ENCODE assay signal across 8 cellular contexts in the genomic region with DNA sequence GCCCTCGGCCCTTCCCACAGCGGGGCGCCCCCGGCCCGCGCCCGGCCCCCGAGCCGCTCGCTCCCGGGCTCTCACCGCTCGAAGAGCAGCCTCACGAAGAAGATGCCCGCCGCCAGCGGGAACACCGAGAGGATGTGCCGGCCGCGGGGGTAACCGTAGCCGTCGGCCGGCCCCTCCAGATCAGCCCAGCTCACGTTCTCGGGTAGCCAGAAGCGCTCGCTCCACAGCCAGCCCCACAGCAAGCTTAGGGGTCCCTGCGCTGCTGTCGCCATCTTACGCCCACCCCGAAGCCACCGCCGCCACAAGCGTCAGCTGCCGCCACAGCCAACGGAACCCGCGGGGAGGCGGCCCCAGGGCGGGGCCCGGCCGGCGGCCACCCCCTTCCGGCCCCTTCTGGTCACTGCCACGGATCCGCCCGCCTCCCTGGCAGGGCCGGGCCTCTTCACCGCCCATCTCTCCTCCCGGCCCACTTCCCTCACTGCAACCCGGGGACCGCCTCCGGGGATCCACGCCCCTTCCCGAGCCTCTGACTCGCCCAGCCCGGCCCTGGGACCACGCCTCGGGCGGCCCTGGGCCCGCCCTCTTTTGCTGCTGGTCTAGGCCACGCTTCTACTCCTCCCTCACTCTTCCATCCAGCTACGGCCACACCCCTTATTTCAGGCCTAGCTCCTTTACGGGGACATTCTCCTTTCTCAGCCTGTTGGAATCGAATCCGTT. TPM values are rescaled to one million over a fixed set of nuclear protein-coding genes. Genes with fewer than 3 reads are reported as not detected.
DNase-seq lines count a peak whose midpoint lies in the region; ATAC-seq and TF ChIP-seq lines count a peak whose summit lies in the region.

A gene with protein sequence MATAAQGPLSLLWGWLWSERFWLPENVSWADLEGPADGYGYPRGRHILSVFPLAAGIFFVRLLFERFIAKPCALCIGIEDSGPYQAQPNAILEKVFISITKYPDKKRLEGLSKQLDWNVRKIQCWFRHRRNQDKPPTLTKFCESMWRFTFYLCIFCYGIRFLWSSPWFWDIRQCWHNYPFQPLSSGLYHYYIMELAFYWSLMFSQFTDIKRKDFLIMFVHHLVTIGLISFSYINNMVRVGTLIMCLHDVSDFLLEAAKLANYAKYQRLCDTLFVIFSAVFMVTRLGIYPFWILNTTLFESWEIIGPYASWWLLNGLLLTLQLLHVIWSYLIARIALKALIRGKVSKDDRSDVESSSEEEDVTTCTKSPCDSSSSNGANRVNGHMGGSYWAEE (minus strand): TSS at position 344 of the 717 bp plus-strand sequence. CDS start 72 bp downstream, at position 272.

- H3K4me3 ChIP-seq in spleen, result peak within 1 kb of the TSS; percentile 84 to 97 (median 89)

- H3K4me3 Mint-ChIP-seq in activated B cell treated with CpG ODN at 0.5 μM for 24 hours (peak within 1 kb of the TSS; percentile 92), immature natural killer cell (peak within 1 kb of the TSS; percentile 91 to 97 (median 93))

- H3K4me1 Mint-ChIP-seq in activated B cell treated with CpG ODN at 0.5 μM for 24 hours, result peaks cover 25% of the 10 kb centered on the region
- peaks cover 25 to 33% of the 10 kb centered on the region in 2 donors for H3K4me1 Mint-ChIP-seq in immature natural killer cell

- H3K27ac Mint-ChIP-seq in activated B cell treated with CpG ODN at 0.5 μM for 24 hours, result peak within 1 kb of the TSS; percentile 90
- peak within 1 kb of the TSS; percentile 89 to 99 (median 94) for H3K27ac Mint-ChIP-seq in immature natural killer cell

- POLR2A ChIA-PET in activated B cell treated with CpG ODN at 0.5 μM for 24 hours (lab: Charles Lee), result interaction anchor here (0.5 to 3.5 kb wide), 19 partner anchors 12 to 1166 kb away, joined by 3 to 97 read pairs (median 4); partner anchors contain the start of genes ATF1, COX14, POU6F1 and SMARCD1

- H3K27me3 Mint-ChIP-seq in activated B cell treated with CpG ODN at 0.5 μM for 24 hours (no peaks in the 10 kb centered on the region), immature natural killer cell (ENCODE audit: low read depth in 3 of 3) (peaks cover 0 to 10% (median 0%) of the 10 kb centered on the region in 3 donors)

- H3K9me3 Mint-ChIP-seq in activated B cell treated with CpG ODN at 0.5 μM for 24 hours (no peaks in the 10 kb centered on the region), immature natural killer cell (no peaks in the 10 kb centered on the region)

- in situ Hi-C loops in GM18951 (cut with MboI; ENCODE audit: low sequenced_read_pairs, unreplicated experiment), result no loop called here

- peaks cover 10 to 52% (median 30%) of the 10 kb centered on the region in 6 donors for H3K4me1 ChIP-seq in spleen

- CTCF ChIA-PET in activated B cell treated with CpG ODN at 0.5 μM for 24 hours (lab: Charles Lee), result interaction anchor here (0.9 to 2.5 kb wide), 11 partner anchors 9 to 221 kb away, joined by 3 to 23 read pairs (median 5); partner anchors contain the start of genes COX14 and SMARCD1

- H3K27ac ChIP-seq in caudate nucleus (ENCODE audit: low read depth, low read length) (peak within 1 kb of the TSS; percentile 83), spleen (peak within 1 kb of the TSS; percentile 88 to 96 (median 94))

- no peaks in the 10 kb centered on the region for H3K36me3 ChIP-seq in spleen

- H3K36me3 Mint-ChIP-seq in activated B cell treated with CpG ODN at 0.5 μM for 24 hours (ENCODE audit: low read depth), result peaks cover 7% of the 10 kb centered on the region
- H3K36me3 Mint-ChIP-seq in immature natural killer cell, result no peaks in the 10 kb centered on the region

- TF ChIP-seq POLR2A in GM18951 (IDR thresholded peaks at IDR 0.05; ENCODE audit: extremely low read depth, insufficient read depth, insufficient read length) (peak; percentile 79), spleen (IDR thresholded peaks at IDR 0.05) (no peak)

- DNase-seq in AG08395 (ENCODE audit: low spot score) (peak; percentile 99), NCI-H345 (lab: John Stamatoyannopoulos, UW) (peak; percentile 86), activated B cell treated with CpG ODN at 0.5 μM for 24 hours (peak; percentile 95), caudate nucleus (lab: John Stamatoyannopoulos, UW) (peak in 60 of 61 donors; percentile 54 to 98 (median 95)), immature natural killer cell (peak; percentile 98), spleen (peak; percentile 100)

- TF ChIP-seq CTCF in activated B cell treated with CpG ODN at 0.5 μM for 24 hours (IDR thresholded peaks at IDR 0.05), result no peak
- TF ChIP-seq CTCF in spleen (IDR thresholded peaks at IDR 0.05 in 8 of 11, conservative IDR thresholded peaks at IDR 0.05 in 3 of 11), result peak in 9 of 11 experiments; percentile 27 to 79 (median 62)

- ATAC-seq in HG03196 (IDR thresholded peaks at IDR 0.05; ENCODE audit: unreplicated experiment), result peak; percentile 98
- peak; percentile 98 for ATAC-seq in activated B cell treated with CpG ODN at 0.5 μM for 24 hours (ENCODE audit: low read depth)

- no peaks in the 10 kb centered on the region for H3K27me3 ChIP-seq in spleen (replicated peaks in 1 of 7)

- intact Hi-C loops in activated B cell treated with CpG ODN at 0.5 μM for 24 hours (cut with micrococcal nuclease), result loop anchor here (1.0 to 10.0 kb wide), 7 partner anchors 56 to 339 kb away; partner anchors contain the start of genes BCDIN3D, LIMA1, NCKAP5L and RACGAP1
- intact Hi-C loops in spleen (cut with DNase I; ENCODE audit: low total_unique reads), result loop anchor here (5.0 kb wide), 1 partner anchor 80 kb away; the partner anchor contains the start of gene SMARCD1

- 0 to 1% (median 1%) methylated on average over 50 to 68 of the region's 68 CpGs for WGBS in spleen, 5 donors

- no peaks in the 10 kb centered on the region for H3K9me3 ChIP-seq in spleen

RNA-seq across cellular contexts. Expression of the gene that starts here (rescaled TPM):
- total RNA-seq in activated B cell treated with CpG ODN at 0.5 μM for 24 hours, result 44.3 and 64.9 TPM in 2 replicates
- 100 to 1,000 TPM in 1 of 3 donors, 10 to 100 TPM in 2; 57.2 to 104 (median 64.0) TPM for polyA plus RNA-seq in immature natural killer cell
- 10 to 100 TPM; 21.8 to 55.9 (median 41.3) TPM for total RNA-seq in spleen
- polyA plus RNA-seq in spleen, result 10 to 100 TPM; 40.3 to 90.8 (median 58.1) TPM

Comparison
In these comparisons a context has a peak if more than half of its experiments do, and no peak if none do; other contexts are left out.
1. Peak in every context shown above with its lines: DNase-seq, ATAC-seq, H3K4me3 ChIP-seq and H3K27ac ChIP-seq.